In genomic region chr5:168883253-168883880, GRCh38 we compare ENCODE assay signal across 16 cellular contexts.
"Had no signal": no experiment of that assay in that cellular context is flagged by ENCODE, and none has a peak within 500 bp of the region (broad histone marks: within the 10 kb centered on the region; RNA-seq: fewer than 3 reads in every experiment).

No MANE protein-coding gene starts in this region.

- H3K36me3 ChIP-seq: pancreas, stomach, thoracic aorta had no signal

- H3K27me3 Mint-ChIP-seq: activated naive CD4-positive, alpha-beta T cell treated with anti-CD3 and anti-CD28 coated beads, Interleukin-2, amount 10 ng/mL, durations not matched to agents 7 days and 5 days had no signal

- H3K9me3 ChIP-seq: gastroesophageal sphincter, pancreas, stomach, thoracic aorta had no signal

- DNase-seq: activated naive CD4-positive, alpha-beta T cell treated with anti-CD3 and anti-CD28 coated beads, Interleukin-2, amount 10 ng/mL, durations not matched to agents 7 days and 5 days; central memory CD4-positive, alpha-beta T cell; effector memory CD8-positive, alpha-beta T cell; hippocampal formation; immature natural killer cell; mammary epithelial cell; pancreas; stimulated activated CD4-positive, alpha-beta T cell treated with anti-CD3 and anti-CD28 coated beads, Interleukin-4, amount 100 ng/mL, for 4 hours; stomach had no signal

- H3K9me3 Mint-ChIP-seq: activated naive CD4-positive, alpha-beta T cell treated with anti-CD3 and anti-CD28 coated beads, Interleukin-2, amount 10 ng/mL, durations not matched to agents 7 days and 5 days; activated T-helper 2 cell treated with anti-CD3 and anti-CD28 coated beads, Interferon-gamma antibody, Interleukin-2, Interleukin-4, amounts not matched to agents 10 μg/mL and 5 μg/mL and 100 μg/mL, durations not matched to agents 14 hours and 24 hours and 36 hours; effector memory CD8-positive, alpha-beta T cell; immature natural killer cell; nephron; T-helper 1 cell treated with Interleukin-12 subunit alpha and Interleukin-12 subunit beta and Interleukin-4 antibody, amounts not matched to agents 30 μg/mL and 1 μg/mL, for 36 hours had no signal

- H3K36me3 Mint-ChIP-seq: activated naive CD4-positive, alpha-beta T cell treated with anti-CD3 and anti-CD28 coated beads, Interleukin-2, amount 10 ng/mL, durations not matched to agents 7 days and 5 days; immature natural killer cell had no signal

- ATAC-seq: effector memory CD8-positive, alpha-beta T cell; gastroesophageal sphincter; left lobe of liver; pancreas had no signal

- H3K27me3 ChIP-seq: gastroesophageal sphincter had no signal

- H3K4me3 Mint-ChIP-seq: activated naive CD4-positive, alpha-beta T cell treated with anti-CD3 and anti-CD28 coated beads, Interleukin-2, amount 10 ng/mL, durations not matched to agents 7 days and 5 days; effector memory CD8-positive, alpha-beta T cell; immature natural killer cell; nephron; T-helper 1 cell treated with Interleukin-12 subunit alpha and Interleukin-12 subunit beta and Interleukin-4 antibody, amounts not matched to agents 30 μg/mL and 1 μg/mL, for 36 hours had no signal

- H3K4me1 Mint-ChIP-seq: activated naive CD4-positive, alpha-beta T cell treated with anti-CD3 and anti-CD28 coated beads, Interleukin-2, amount 10 ng/mL, durations not matched to agents 7 days and 5 days; immature natural killer cell had no signal

- H3K4me1 ChIP-seq: gastroesophageal sphincter had no signal

- H3K4me3 ChIP-seq: coronary artery, gastroesophageal sphincter, pancreas, stomach, thoracic aorta had no signal

- H3K27ac ChIP-seq: coronary artery, gastroesophageal sphincter, pancreas, stomach, thoracic aorta had no signal

- H3K27ac Mint-ChIP-seq: activated naive CD4-positive, alpha-beta T cell treated with anti-CD3 and anti-CD28 coated beads, Interleukin-2, amount 10 ng/mL, durations not matched to agents 7 days and 5 days; activated T-helper 2 cell treated with anti-CD3 and anti-CD28 coated beads, Interferon-gamma antibody, Interleukin-2, Interleukin-4, amounts not matched to agents 10 μg/mL and 5 μg/mL and 100 μg/mL, durations not matched to agents 14 hours and 24 hours and 36 hours; effector memory CD8-positive, alpha-beta T cell; immature natural killer cell; T-helper 1 cell treated with Interleukin-12 subunit alpha and Interleukin-12 subunit beta and Interleukin-4 antibody, amounts not matched to agents 30 μg/mL and 1 μg/mL, for 36 hours had no signal
